15 cellular contexts compared by ENCODE assay signal in the genomic region with DNA sequence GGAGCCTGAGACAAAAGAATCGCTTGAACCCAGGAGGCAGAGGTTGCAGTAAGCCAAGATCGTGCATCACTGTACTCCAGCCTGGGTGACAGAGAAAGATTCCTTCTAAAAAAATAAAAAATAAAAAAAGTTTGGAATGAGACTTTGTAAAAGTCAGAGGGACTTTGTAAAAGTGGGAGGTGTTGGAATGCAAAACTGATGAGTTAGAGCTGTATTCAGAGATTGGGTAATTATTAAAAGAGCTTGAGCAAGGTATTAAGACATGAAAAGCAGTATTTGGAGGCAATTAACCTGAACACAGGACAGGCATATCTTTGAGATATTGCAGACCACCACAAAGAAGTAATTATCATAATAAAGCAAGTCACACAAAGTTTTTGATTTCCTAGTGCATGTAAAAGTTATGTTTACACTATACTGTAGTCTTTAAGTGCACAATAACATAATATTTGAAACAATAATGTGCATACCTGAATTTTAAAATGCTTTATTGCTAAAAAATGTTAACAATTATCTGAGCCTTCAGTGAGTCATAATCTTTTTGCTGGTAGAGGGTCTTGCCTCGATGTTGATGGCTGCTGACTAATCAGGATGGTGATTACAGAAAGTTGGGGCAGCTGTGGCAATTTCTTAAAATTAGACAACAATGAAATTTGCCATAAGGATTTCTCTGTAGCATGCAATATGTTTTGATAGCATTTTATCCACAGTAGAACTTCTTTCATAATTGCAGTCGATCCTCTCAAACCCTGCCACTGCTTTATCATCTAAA.
"Had no signal": no experiment of that assay in that cellular context is flagged by ENCODE, and none has a peak within 500 bp of the region (broad histone marks: within the 10 kb centered on the region; RNA-seq: fewer than 3 reads in every experiment).

No MANE protein-coding gene starts in this region.

- H3K4me1 Mint-ChIP-seq: naive B cell had no signal

- H3K27me3 ChIP-seq: dorsolateral prefrontal cortex, esophagus squamous epithelium, gastrocnemius medialis, hepatocyte, thyroid gland had no signal

- H3K36me3 ChIP-seq: esophagus squamous epithelium, gastrocnemius medialis, lower lobe of right lung, thyroid gland had no signal

- H3K4me3 ChIP-seq: dorsolateral prefrontal cortex, esophagus squamous epithelium, gastrocnemius medialis, hepatocyte, lower lobe of right lung, thyroid gland had no signal

- H3K27me3 Mint-ChIP-seq: activated naive CD8-positive, alpha-beta T cell had no signal

- H3K9me3 ChIP-seq: esophagus squamous epithelium, gastrocnemius medialis, lower lobe of right lung, thyroid gland had no signal

- H3K27ac ChIP-seq: dorsolateral prefrontal cortex, esophagus squamous epithelium, gastrocnemius medialis, hepatocyte, lower lobe of right lung, thyroid gland had no signal

- H3K4me3 Mint-ChIP-seq: activated naive CD8-positive, alpha-beta T cell; activated T-cell treated with anti-CD3 and anti-CD28 coated beads, Interleukin-2, amount 50 U/mL, for 4 hours; naive B cell; stimulated activated effector memory CD8-positive, alpha-beta T cell treated with anti-CD3 and anti-CD28 coated beads, Interleukin-12 subunit alpha, Interleukin-12 subunit beta, amount 100 ng/mL, for 72 hours had no signal

- H3K4me1 ChIP-seq: lower lobe of right lung had no signal

- H3K27ac Mint-ChIP-seq: activated naive CD8-positive, alpha-beta T cell; stimulated activated effector memory CD8-positive, alpha-beta T cell treated with anti-CD3 and anti-CD28 coated beads, Interleukin-12 subunit alpha, Interleukin-12 subunit beta, amount 100 ng/mL, for 72 hours had no signal

- DNase-seq: activated CD4-positive, alpha-beta T cell treated with anti-CD3 and anti-CD28 coated beads, Interleukin-2, amount 50 U/mL, for 4 hours; activated gamma-delta T cell; activated T-cell treated with anti-CD3 and anti-CD28 coated beads, Interleukin-2, amount 50 U/mL, for 4 hours; anterior cingulate cortex; dorsolateral prefrontal cortex; esophagus squamous epithelium; gastrocnemius medialis; lower lobe of right lung; naive B cell; right cardiac atrium; thyroid gland had no signal

- H3K36me3 Mint-ChIP-seq: activated naive CD8-positive, alpha-beta T cell; naive B cell had no signal

- ATAC-seq: activated CD4-positive, CD25-positive, alpha-beta regulatory T cell treated with anti-CD3 and anti-CD28 coated beads, Interleukin-2, amount 50 U/mL, for 24 hours; activated T-cell treated with anti-CD3 and anti-CD28 coated beads, Interleukin-2, amount 50 U/mL, for 4 hours; gastrocnemius medialis; lower lobe of right lung; right cardiac atrium; stimulated activated effector memory CD8-positive, alpha-beta T cell treated with anti-CD3 and anti-CD28 coated beads, Interleukin-12 subunit alpha, Interleukin-12 subunit beta, amount 100 ng/mL, for 72 hours had no signal

- H3K9me3 Mint-ChIP-seq: activated T-cell treated with anti-CD3 and anti-CD28 coated beads, Interleukin-2, amount 50 U/mL, for 4 hours; naive B cell; stimulated activated effector memory CD8-positive, alpha-beta T cell treated with anti-CD3 and anti-CD28 coated beads, Interleukin-12 subunit alpha, Interleukin-12 subunit beta, amount 100 ng/mL, for 72 hours had no signal
